In the genomic region with DNA sequence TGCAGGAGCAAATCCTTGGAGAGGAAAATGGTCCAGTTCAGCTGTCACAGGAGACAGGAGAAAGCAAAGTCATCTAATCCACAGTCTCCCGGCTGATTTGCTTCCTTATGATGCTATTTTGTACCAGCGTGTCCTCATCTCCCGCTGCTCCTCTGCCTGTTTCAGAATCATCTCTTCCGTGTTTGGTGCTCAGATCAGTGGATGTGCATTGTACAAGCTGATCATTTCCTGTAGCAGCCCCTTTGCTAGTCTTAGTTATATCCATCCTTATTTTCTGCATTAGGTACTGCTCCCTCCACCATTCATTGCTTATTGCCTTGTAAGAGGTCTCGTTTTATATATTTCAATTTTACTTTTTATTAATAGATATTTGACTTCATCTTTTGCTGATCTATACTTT, we compare ENCODE assay signal across 7 cellular contexts.
DNase-seq lines count a peak whose midpoint lies in the region; ATAC-seq and TF ChIP-seq lines count a peak whose summit lies in the region.
"Not testable (repeated sequence)": the region's sequence is repeated elsewhere in the genome, so short reads cannot be mapped to it uniquely, and the experiment has no call there.

No MANE protein-coding gene starts in this region.

- H3K27me3 Mint-ChIP-seq in CD4-positive, alpha-beta memory T cell; T-helper 2 cell treated with Interferon-gamma antibody and Interleukin-4, amounts not matched to agents 5 μg/mL and 100 μg/mL, for 36 hours (ENCODE audit: low read depth); activated T-cell treated with anti-CD3 and anti-CD28 coated beads, Interleukin-2, amount 50 U/mL, for 72 hours (ENCODE audit: low read depth); activated naive CD8-positive, alpha-beta T cell treated with anti-CD3 and anti-CD28 coated beads, Interleukin-2, amount 10 ng/mL, durations not matched to agents 7 days and 5 days: not testable (repeated sequence)
- H3K27me3 Mint-ChIP-seq in chondrocyte (ENCODE audit: low read depth) = peaks cover 38% of the 10 kb centered on the region

- H3K79me2 ChIP-seq in KMS-11 (ENCODE audit: insufficient read depth, low read depth) = not testable (repeated sequence)

- H3K27me3 ChIP-seq in CD4-positive, alpha-beta memory T cell (ENCODE audit: insufficient read depth, low read length); KMS-11 (ENCODE audit: insufficient read depth, low read depth); skeletal muscle satellite cell (ENCODE audit: control insufficient read depth, insufficient read depth, low read length): not testable (repeated sequence)

- peak overlapping the region; percentile 45 to 83 (median 79) for H3K4me3 Mint-ChIP-seq in CD4-positive, alpha-beta memory T cell
- H3K4me3 Mint-ChIP-seq in T-helper 2 cell treated with Interferon-gamma antibody and Interleukin-4, amounts not matched to agents 5 μg/mL and 100 μg/mL, for 36 hours = peak overlapping the region; percentile 76
- H3K4me3 Mint-ChIP-seq in activated T-cell treated with anti-CD3 and anti-CD28 coated beads, Interleukin-2, amount 50 U/mL, for 72 hours = peak overlapping the region; percentile 50 to 74
- H3K4me3 Mint-ChIP-seq in activated naive CD8-positive, alpha-beta T cell treated with anti-CD3 and anti-CD28 coated beads, Interleukin-2, amount 10 ng/mL, durations not matched to agents 7 days and 5 days = peak overlapping the region; percentile 47
- not testable (repeated sequence) for H3K4me3 Mint-ChIP-seq in chondrocyte (ENCODE audit: unreplicated experiment)

- peak in 1 of 2 donors; percentile 34 for ATAC-seq in activated T-cell treated with anti-CD3 and anti-CD28 coated beads, Interleukin-2, amount 50 U/mL, for 72 hours (replicated peaks in 1 of 2)
- peak; percentile 50 for ATAC-seq in activated naive CD8-positive, alpha-beta T cell treated with anti-CD3 and anti-CD28 coated beads, Interleukin-2, amount 10 ng/mL, durations not matched to agents 7 days and 5 days (ENCODE audit: low read depth)

- not testable (repeated sequence) for DNase-seq in CD4-positive, alpha-beta memory T cell; T-helper 2 cell treated with Interferon-gamma antibody and Interleukin-4, amounts not matched to agents 5 μg/mL and 100 μg/mL, for 36 hours (ENCODE audit: low spot score); activated T-cell treated with anti-CD3 and anti-CD28 coated beads, Interleukin-2, amount 50 U/mL, for 72 hours; activated naive CD8-positive, alpha-beta T cell treated with anti-CD3 and anti-CD28 coated beads, Interleukin-2, amount 10 ng/mL, durations not matched to agents 7 days and 5 days; chondrocyte (ENCODE audit: low spot score)

- H3K9ac ChIP-seq in KMS-11; skeletal muscle satellite cell (ENCODE audit: low read depth, low read length): not testable (repeated sequence)

- H3K4me2 ChIP-seq in KMS-11 = not testable (repeated sequence)
- peak overlapping the region; percentile 45 for H3K4me2 ChIP-seq in skeletal muscle satellite cell (ENCODE audit: low read length)

- not testable (repeated sequence) for H3K9me3 Mint-ChIP-seq in CD4-positive, alpha-beta memory T cell; T-helper 2 cell treated with Interferon-gamma antibody and Interleukin-4, amounts not matched to agents 5 μg/mL and 100 μg/mL, for 36 hours; activated T-cell treated with anti-CD3 and anti-CD28 coated beads, Interleukin-2, amount 50 U/mL, for 72 hours; activated naive CD8-positive, alpha-beta T cell treated with anti-CD3 and anti-CD28 coated beads, Interleukin-2, amount 10 ng/mL, durations not matched to agents 7 days and 5 days; chondrocyte (ENCODE audit: low read depth)

- peak overlapping the region; percentile 68 to 95 (median 90) for H3K27ac Mint-ChIP-seq in CD4-positive, alpha-beta memory T cell
- peak overlapping the region; percentile 74 for H3K27ac Mint-ChIP-seq in T-helper 2 cell treated with Interferon-gamma antibody and Interleukin-4, amounts not matched to agents 5 μg/mL and 100 μg/mL, for 36 hours
- H3K27ac Mint-ChIP-seq in activated T-cell treated with anti-CD3 and anti-CD28 coated beads, Interleukin-2, amount 50 U/mL, for 72 hours = peak overlapping the region; percentile 92
- H3K27ac Mint-ChIP-seq in activated naive CD8-positive, alpha-beta T cell treated with anti-CD3 and anti-CD28 coated beads, Interleukin-2, amount 10 ng/mL, durations not matched to agents 7 days and 5 days = peak overlapping the region; percentile 81
- H3K27ac Mint-ChIP-seq in chondrocyte (ENCODE audit: unreplicated experiment) = peak overlapping the region; percentile 10

- not testable (repeated sequence) for H3K9me3 ChIP-seq in CD4-positive, alpha-beta memory T cell (ENCODE audit: control insufficient read depth in 1 of 2, low read length in 2 of 2); skeletal muscle satellite cell (replicated peaks; ENCODE audit: low read length)

- POLR2A ChIA-PET in CD4-positive, alpha-beta memory T cell (lab: Charles Lee; ENCODE audit: partially characterized antibody) = interaction anchor here (0.6 to 3.7 kb wide), 7 partner anchors 10 to 783 kb away, joined by 3 to 29 read pairs (median 5); no protein-coding TSS in a partner anchor
- POLR2A ChIA-PET in activated naive CD8-positive, alpha-beta T cell treated with anti-CD3 and anti-CD28 coated beads, Interleukin-2, amount 10 ng/mL, durations not matched to agents 7 days and 5 days (lab: Charles Lee) = interaction anchor here (2.4 kb wide), 1 partner anchor 15 kb away, joined by 11 read pairs; no protein-coding TSS in a partner anchor

- H4K20me1 ChIP-seq in KMS-11 (ENCODE audit: insufficient read depth) = not testable (repeated sequence)

- CTCF ChIA-PET in CD4-positive, alpha-beta memory T cell (lab: Charles Lee; ENCODE audit: partially characterized antibody) = interaction anchor here (1.1 to 25.5 kb wide), 11 partner anchors 12 to 525 kb away, joined by 3 to 775 read pairs (median 10); no protein-coding TSS in a partner anchor

- intact Hi-C loops in CD4-positive, alpha-beta memory T cell (cut with micrococcal nuclease) = loop anchor here (1.0 to 5.0 kb wide), 2 partner anchors 14 to 36 kb away; no protein-coding TSS in a partner anchor

- not testable (repeated sequence) for H3K36me3 Mint-ChIP-seq in CD4-positive, alpha-beta memory T cell; T-helper 2 cell treated with Interferon-gamma antibody and Interleukin-4, amounts not matched to agents 5 μg/mL and 100 μg/mL, for 36 hours (ENCODE audit: low read depth); activated T-cell treated with anti-CD3 and anti-CD28 coated beads, Interleukin-2, amount 50 U/mL, for 72 hours (ENCODE audit: insufficient read depth in 2 of 2); activated naive CD8-positive, alpha-beta T cell treated with anti-CD3 and anti-CD28 coated beads, Interleukin-2, amount 10 ng/mL, durations not matched to agents 7 days and 5 days; chondrocyte (ENCODE audit: low read depth)

- peaks cover 76% of the 10 kb centered on the region for H3K4me1 ChIP-seq in CD4-positive, alpha-beta memory T cell (ENCODE audit: insufficient read depth, low read length)
- H3K4me1 ChIP-seq in KMS-11 (ENCODE audit: low read depth, poor library complexity, severe bottlenecking) = not testable (repeated sequence)
- peaks cover 26% of the 10 kb centered on the region for H3K4me1 ChIP-seq in skeletal muscle satellite cell (ENCODE audit: control insufficient read depth, insufficient read depth, low read length)

- peaks cover 57 to 87% (median 77%) of the 10 kb centered on the region in 4 donors for H3K4me1 Mint-ChIP-seq in CD4-positive, alpha-beta memory T cell
- H3K4me1 Mint-ChIP-seq in T-helper 2 cell treated with Interferon-gamma antibody and Interleukin-4, amounts not matched to agents 5 μg/mL and 100 μg/mL, for 36 hours (ENCODE audit: low read depth) = peaks cover 34% of the 10 kb centered on the region
- H3K4me1 Mint-ChIP-seq in activated T-cell treated with anti-CD3 and anti-CD28 coated beads, Interleukin-2, amount 50 U/mL, for 72 hours (ENCODE audit: low read depth) = peaks cover 67% of the 10 kb centered on the region
- H3K4me1 Mint-ChIP-seq in activated naive CD8-positive, alpha-beta T cell treated with anti-CD3 and anti-CD28 coated beads, Interleukin-2, amount 10 ng/mL, durations not matched to agents 7 days and 5 days = peaks cover 37% of the 10 kb centered on the region
- peaks cover 22% of the 10 kb centered on the region for H3K4me1 Mint-ChIP-seq in chondrocyte (ENCODE audit: low read depth)

- not testable (repeated sequence) for H3K36me3 ChIP-seq in CD4-positive, alpha-beta memory T cell (ENCODE audit: insufficient read depth, low read length); KMS-11 (ENCODE audit: insufficient read depth); skeletal muscle satellite cell (ENCODE audit: insufficient read depth, low read length)

- TF ChIP-seq CTCF in KMS-11 (conservative IDR thresholded peaks at IDR 0.05; ENCODE audit: low read depth, low read length); chondrocyte (IDR thresholded peaks at IDR 0.05): not testable (repeated sequence)

- H3K27ac ChIP-seq in CD4-positive, alpha-beta memory T cell (ENCODE audit: low read depth, low read length) = peak overlapping the region; percentile 38
- H3K27ac ChIP-seq in KMS-11 = not testable (repeated sequence)

- H2AFZ ChIP-seq in KMS-11 (ENCODE audit: low read depth) = 0 out of 2 replicates have a peak overlapping the region, but pooled peaks have one; percentile 72

- not testable (repeated sequence) for H3K4me3 ChIP-seq in CD4-positive, alpha-beta memory T cell (ENCODE audit: low read length in 2 of 2); KMS-11 (IDR thresholded peaks at IDR 0.05; ENCODE audit: insufficient read depth, low read depth, low read length); skeletal muscle satellite cell (ENCODE audit: low read length)

Comparison
In these comparisons a context has a peak if more than half of its experiments do, and no peak if none do; other contexts are left out.
1. H3K27ac Mint-ChIP-seq: peak in every context shown above with its lines; median percentile 92 in activated T-cell treated with anti-CD3 and anti-CD28 coated beads, Interleukin-2, amount 50 U/mL, for 72 hours; 90 in CD4-positive, alpha-beta memory T cell; 81 in activated naive CD8-positive, alpha-beta T cell treated with anti-CD3 and anti-CD28 coated beads, Interleukin-2, amount 10 ng/mL, durations not matched to agents 7 days and 5 days; 74 in T-helper 2 cell treated with Interferon-gamma antibody and Interleukin-4, amounts not matched to agents 5 μg/mL and 100 μg/mL, for 36 hours; 10 in chondrocyte.